Comparison of ENCODE assay signal across 18 cellular contexts in the genomic region with DNA sequence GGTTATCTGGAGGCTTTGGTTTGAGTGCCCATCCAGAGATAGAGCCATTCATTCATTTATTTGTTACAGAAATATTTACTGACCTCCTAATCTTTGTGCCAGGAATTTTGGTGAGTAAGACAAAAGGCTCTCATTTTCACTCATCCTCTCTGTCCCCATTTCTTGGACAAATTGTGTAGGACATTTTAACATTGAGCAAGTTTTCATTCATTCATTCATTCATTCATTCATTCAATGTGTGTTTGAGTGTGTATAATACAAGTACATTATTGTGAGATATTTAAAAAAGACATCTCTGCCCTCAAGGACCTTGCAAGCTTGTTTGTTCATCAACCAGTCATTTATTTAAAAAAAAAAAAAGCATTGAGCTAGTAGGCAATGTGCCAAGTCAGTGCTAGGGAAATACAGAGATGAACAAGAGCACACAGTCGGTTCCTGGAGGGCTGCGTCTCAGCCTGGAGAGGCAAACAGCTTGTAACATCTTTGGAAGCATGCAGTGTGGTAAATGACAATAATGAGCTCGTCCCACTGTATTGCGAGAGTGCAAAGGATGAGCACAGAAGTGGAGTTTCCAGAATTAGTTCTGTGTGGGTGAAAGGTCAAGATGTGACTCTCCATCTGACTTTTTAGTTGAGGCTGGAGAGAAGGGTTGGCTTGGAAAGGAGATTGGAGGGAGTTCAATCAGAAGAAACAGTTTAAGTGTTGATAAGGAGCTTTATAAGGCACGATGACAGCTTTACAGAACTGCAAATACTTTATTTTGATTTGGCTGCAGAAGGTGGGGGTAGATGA. TPM values are rescaled to one million over a fixed set of nuclear protein-coding genes. Genes with fewer than 3 reads are reported as not detected.
DNase-seq lines count a peak whose midpoint lies in the region; TF ChIP-seq lines count a peak whose summit lies in the region.
"Had no signal": no experiment of that assay in that cellular context is flagged by ENCODE, and none has a peak within 500 bp of the region (broad histone marks: within the 10 kb centered on the region; RNA-seq: fewer than 3 reads in every experiment).

No MANE protein-coding gene starts in this region.

- DNase-seq in EL (peak; percentile 26), NCI-H2029 treated with DMSO at 0.1 percent for 48 hours (lab: John Stamatoyannopoulos, UW) (peak; percentile 18), cerebellar cortex (ENCODE audit: low spot score) (peak; percentile 18), myocyte (ENCODE audit: low read depth) (peak; percentile 2), NCI-H510A (lab: John Stamatoyannopoulos, UW) (no peak), MM.1S (no peak), SW 1271 (lab: John Stamatoyannopoulos, UW) (no peak), germinal center (ENCODE audit: low spot score) (no peak)
- DNase-seq: activated CD8-positive, alpha-beta T cell treated with anti-CD3 and anti-CD28 coated beads for 36 hours; C1 segment of cervical spinal cord; GF-D8; HCEC 1CT; mammary epithelial cell; NCI-H774; spleen had no signal

- H3F3A ChIP-seq in MM.1S (ENCODE audit: insufficient read depth, low read length), result no peaks in the 10 kb centered on the region

- no peaks in the 10 kb centered on the region for H3K27me3 ChIP-seq in MM.1S (replicated peaks; ENCODE audit: insufficient read depth, low read length)
- H3K27me3 ChIP-seq: breast epithelium, neutrophil, spleen had no signal

- H3K27ac ChIP-seq in MM.1S (ENCODE audit: low read length), result no peak overlapping the region
- H3K27ac ChIP-seq: breast epithelium, epithelial cell of prostate, neutrophil, spleen had no signal

- no peak for TF ChIP-seq CTCF in MM.1S (IDR thresholded peaks at IDR 0.05; ENCODE audit: low read length)

- no peak overlapping the region for H3K9ac ChIP-seq in MM.1S (ENCODE audit: low read length)

- H3K4me3 ChIP-seq in MM.1S (ENCODE audit: low read length), result no peak overlapping the region
- H3K4me3 ChIP-seq: breast epithelium, spleen had no signal

- H2AFZ ChIP-seq in MM.1S (ENCODE audit: low read length), result no peak overlapping the region

- no peak overlapping the region for H3K4me2 ChIP-seq in MM.1S (ENCODE audit: low read depth, low read length)

- no peaks in the 10 kb centered on the region for H3K79me2 ChIP-seq in MM.1S (ENCODE audit: low read length)

- no peaks in the 10 kb centered on the region for H3K36me3 ChIP-seq in MM.1S (replicated peaks; ENCODE audit: insufficient read depth, low read length)
- H3K36me3 ChIP-seq: breast epithelium, neutrophil, spleen had no signal

- H4K20me1 ChIP-seq in MM.1S (ENCODE audit: insufficient read depth, low read length), result no peaks in the 10 kb centered on the region

- no peaks in the 10 kb centered on the region for H3K4me1 ChIP-seq in MM.1S (ENCODE audit: low read length)
- H3K4me1 ChIP-seq: breast epithelium had no signal

- H3K9me3 ChIP-seq in MM.1S (replicated peaks; ENCODE audit: insufficient read depth, low read length), result no peaks in the 10 kb centered on the region
- H3K9me3 ChIP-seq: breast epithelium, neutrophil, spleen had no signal

- H3K9me2 ChIP-seq in MM.1S (replicated peaks; ENCODE audit: insufficient read depth, low read length), result no peaks in the 10 kb centered on the region

RNA-seq across cellular contexts. Expression of a gene that starts 50.5 kb away (rescaled TPM):
- total RNA-seq in myocyte, result 95.7 and 122 TPM in 2 replicates
- polyA plus RNA-seq in myocyte (2012), result 54.7 TPM

Comparison
In these comparisons a context has a peak if more than half of its experiments do, and no peak if none do; other contexts are left out.
1. DNase-seq: peak in EL (single experiment), NCI-H2029 treated with DMSO at 0.1 percent for 48 hours (single experiment), cerebellar cortex (single experiment) and myocyte (single experiment); none in NCI-H510A (single experiment), MM.1S (single experiment), SW 1271 (0 of 2) and germinal center (single experiment).